Comparison of ENCODE assay signal across 8 cellular contexts in genomic region chr2:10812362-10813084, GRCh38. TPM values are rescaled to one million over a fixed set of nuclear protein-coding genes. Genes with fewer than 3 reads are reported as not detected.
DNase-seq lines count a peak whose midpoint lies in the region; TF ChIP-seq lines count a peak whose summit lies in the region.

TSS of gene PDIA6 (minus strand) at chr2:10812785. CDS start at chr2:10812696, 89 bp downstream.

- H3K27me3 ChIP-seq in ectodermal cell (ENCODE audit: control insufficient read depth, insufficient read depth, low read length, poor library complexity, severe bottlenecking), result no peaks in the 10 kb centered on the region

- H3K4me3 ChIP-seq in ectodermal cell (ENCODE audit: insufficient read depth, low read depth, low read length), result peak within 1 kb of the TSS; percentile 88

- no peaks in the 10 kb centered on the region for H3K36me3 ChIP-seq in ectodermal cell (ENCODE audit: control insufficient read depth, insufficient read depth, low read length)

- WGBS in ectodermal cell, 2 experiments, result 0% methylated on average over 94 of the region's 94 CpGs

- DNase-seq in CMK (ENCODE audit: low read depth), result peak; percentile 93
- peak; percentile 98 for DNase-seq in GM20000 (ENCODE audit: low spot score)
- DNase-seq in HS-5 (ENCODE audit: low read depth), result peak; percentile 69
- peak; percentile 73 for DNase-seq in NK-92 (lab: John Stamatoyannopoulos, UW; ENCODE audit: unreplicated experiment)
- peak; percentile 81 to 90 for DNase-seq in activated CD8-positive, alpha-beta memory T cell treated with anti-CD3 and anti-CD28 coated beads for 1 hour (ENCODE audit: extremely low read depth in 1 of 2, low read depth in 1 of 2)
- peak; percentile 97 to 99 for DNase-seq in lung microvascular endothelial cell (ENCODE audit: low read depth in 2 of 2)
- DNase-seq in stimulated activated CD4-positive, alpha-beta T cell treated with anti-CD3 and anti-CD28 coated beads, TNF-alpha, amount 100 ng/mL, for 4 hours (ENCODE audit: low read depth in 3 of 3), result peak; percentile 88 to 89 (median 88)

- no peaks in the 10 kb centered on the region for H3K9me3 ChIP-seq in ectodermal cell (ENCODE audit: control insufficient read depth, low read length)

- peak within 1 kb of the TSS; percentile 78 for H3K27ac ChIP-seq in ectodermal cell (ENCODE audit: insufficient read depth, low read depth, low read length, poor library complexity, severe bottlenecking)

- H3K4me1 ChIP-seq in ectodermal cell (ENCODE audit: control insufficient read depth, insufficient read depth, low read length), result peaks cover 12% of the 10 kb centered on the region

- TF ChIP-seq CTCF in GM20000 (IDR thresholded peaks at IDR 0.05; ENCODE audit: extremely low read depth, missing control alignments), result no peak

RNA-seq across cellular contexts. Expression of gene PDIA6, which starts in this region (rescaled TPM):
- polyA plus RNA-seq in ectodermal cell (2013, experiment 1 of 4), result 350 TPM
- 343 TPM for polyA plus RNA-seq in ectodermal cell (2013, experiment 2 of 4)
- polyA plus RNA-seq in ectodermal cell (2013, experiment 3 of 4), result 272 TPM
- 301 TPM for polyA plus RNA-seq in ectodermal cell (2013, experiment 4 of 4)
- total RNA-seq in lung microvascular endothelial cell, result 314 and 317 TPM in 2 replicates

Comparison
In these comparisons a context has a peak if more than half of its experiments do, and no peak if none do; other contexts are left out.
1. Peak in every context shown above with its lines: DNase-seq, H3K4me3 ChIP-seq and H3K27ac ChIP-seq.